In genomic region chr3:16885948-16886683, GRCh38 we compare ENCODE assay signal across 8 cellular contexts. TPM values are rescaled to one million over a fixed set of nuclear protein-coding genes. Genes with fewer than 3 reads are reported as not detected.
DNase-seq lines count a peak whose midpoint lies in the region; ATAC-seq, FAIRE-seq and TF ChIP-seq lines count a peak whose summit lies in the region.

No MANE protein-coding gene starts in this region.

- peak overlapping the region; percentile 94 to 97 for H3K4me3 Mint-ChIP-seq in CD14-positive monocyte

- no peaks in the 10 kb centered on the region for H3K9me3 ChIP-seq in Karpas-422 (ENCODE audit: low read length)
- H3K9me3 ChIP-seq in mucosa of rectum (ENCODE audit: control insufficient read depth in 2 of 2, low read length in 2 of 2), result no peaks in the 10 kb centered on the region

- H3K27me3 ChIP-seq in Karpas-422 (ENCODE audit: low read length), result no peaks in the 10 kb centered on the region
- no peaks in the 10 kb centered on the region for H3K27me3 ChIP-seq in bronchial epithelial cell (ENCODE audit: control insufficient read depth, insufficient read depth, low read length)
- no peaks in the 10 kb centered on the region for H3K27me3 ChIP-seq in mucosa of rectum (ENCODE audit: control insufficient read depth in 2 of 2, insufficient read depth in 2 of 2, low read length in 2 of 2)
- no peaks in the 10 kb centered on the region for H3K27me3 ChIP-seq in foreskin keratinocyte

- H3K36me3 Mint-ChIP-seq in CD14-positive monocyte, result no peaks in the 10 kb centered on the region

- peak overlapping the region; percentile 91 for H3K4me3 ChIP-seq in Karpas-422 (ENCODE audit: low read length)
- H3K4me3 ChIP-seq in bronchial epithelial cell (ENCODE audit: low read depth, low read length), result peak overlapping the region; percentile 67
- H3K4me3 ChIP-seq in mucosa of rectum (ENCODE audit: low read length in 2 of 2), result peak overlapping the region; percentile 86 to 90

- intact Hi-C loops in CD14-positive monocyte (cut with micrococcal nuclease), result loop anchor here in 1 of 2 donors (5.0 kb wide), 1 partner anchor 44 kb away; no protein-coding TSS in a partner anchor

- H3K27me3 Mint-ChIP-seq in CD14-positive monocyte (ENCODE audit: low read depth in 3 of 3), result no peaks in the 10 kb centered on the region

- H2AFZ ChIP-seq in Karpas-422 (ENCODE audit: low read length), result peak overlapping the region; percentile 96; the same call in 1 of the 2 replicates

- peak overlapping the region; percentile 98 for H3K4me2 ChIP-seq in Karpas-422 (ENCODE audit: low read depth, low read length, poor library complexity, severe bottlenecking)

- H3K79me2 ChIP-seq in Karpas-422 (ENCODE audit: low read length), result no peaks in the 10 kb centered on the region

- H3K9me2 ChIP-seq in Karpas-422 (replicated peaks; ENCODE audit: insufficient read depth, low read length), result no peaks in the 10 kb centered on the region

- TF ChIP-seq CTCF in CD14-positive monocyte (IDR thresholded peaks at IDR 0.05) (no peak), bronchial epithelial cell (IDR thresholded peaks at IDR 0.05; ENCODE audit: insufficient read depth, low read length, severe bottlenecking) (no peak), foreskin keratinocyte (conservative IDR thresholded peaks at IDR 0.05) (no peak)

- H3K27ac ChIP-seq in Karpas-422 (ENCODE audit: low read length) (no peak overlapping the region), mucosa of rectum (ENCODE audit: low read depth in 2 of 2, low read length in 2 of 2) (peak overlapping the region; percentile 83 to 84), foreskin keratinocyte (no peak overlapping the region)

- ATAC-seq in GM18870 (IDR thresholded peaks at IDR 0.05; ENCODE audit: unreplicated experiment) (no peak), foreskin keratinocyte (no peak)

- H3K9me3 Mint-ChIP-seq in CD14-positive monocyte, result no peaks in the 10 kb centered on the region

- peak overlapping the region; percentile 89 to 96 (median 95) for H3K27ac Mint-ChIP-seq in CD14-positive monocyte

- FAIRE-seq in bronchial epithelial cell (lab: Jason Lieb, UNC), result no peak

- H3K4me1 Mint-ChIP-seq in CD14-positive monocyte, result peaks cover 72% of the 10 kb centered on the region

- peaks cover 4% of the 10 kb centered on the region; the same call in 1 of the 2 replicates for H4K20me1 ChIP-seq in Karpas-422 (ENCODE audit: insufficient read depth, low read depth, low read length)

- peaks cover 25% of the 10 kb centered on the region for H3K4me1 ChIP-seq in Karpas-422 (ENCODE audit: low read length)
- peaks cover 8 to 19% of the 10 kb centered on the region in 2 donors for H3K4me1 ChIP-seq in mucosa of rectum (ENCODE audit: control insufficient read depth in 2 of 2, insufficient read depth in 2 of 2, low read length in 2 of 2)
- no peaks in the 10 kb centered on the region for H3K4me1 ChIP-seq in foreskin keratinocyte

- H3K9ac ChIP-seq in Karpas-422 (ENCODE audit: low read length) (peak overlapping the region; percentile 76; the same call in 1 of the 2 replicates), mucosa of rectum (ENCODE audit: low read depth in 1 of 2, low read length in 2 of 2) (peak overlapping the region; percentile 81 to 82)

- DNase-seq in CD14-positive monocyte (ENCODE audit: low spot score) (no peak), Karpas-422 (no peak), bronchial epithelial cell (ENCODE audit: low read depth) (peak; percentile 10), amniotic stem cell (lab: John Stamatoyannopoulos, UW) (no peak), foreskin keratinocyte (no peak)
- no peak for DNase-seq in NK-92 treated with Interleukin-12 subunit alpha and Interleukin-12 subunit beta, amount 100 ng/mL, for 24 hours (lab: John Stamatoyannopoulos, UW)

- H3K36me3 ChIP-seq in Karpas-422 (ENCODE audit: insufficient read depth, low read length) (no peaks in the 10 kb centered on the region), bronchial epithelial cell (ENCODE audit: control insufficient read depth, insufficient read depth, low read length) (no peaks in the 10 kb centered on the region), mucosa of rectum (ENCODE audit: control insufficient read depth in 2 of 2, insufficient read depth in 2 of 2, low read length in 2 of 2) (no peaks in the 10 kb centered on the region)

RNA-seq across cellular contexts. Expression of gene PLCL2, which starts 1.4 kb away (rescaled TPM):
- polyA plus RNA-seq in CD14-positive monocyte (10 to 100 TPM; 26.8 to 32.5 TPM), foreskin keratinocyte (0.60 and 0.61 TPM in 2 replicates)
- 2.5 and 3.8 TPM in 2 replicates for total RNA-seq in Karpas-422 (2014; rRNA removed; shearing (Covaris generic); ENCODE audit: low replicate concordance)
- total RNA-seq in bronchial epithelial cell (1.4 and 1.6 TPM in 2 replicates), foreskin keratinocyte (1.7 TPM in 2 replicates)

Comparison
In these comparisons a context has a peak if more than half of its experiments do, and no peak if none do; other contexts are left out.
1. H3K27ac ChIP-seq: peak in mucosa of rectum (2 of 2); none in Karpas-422 (single experiment) and foreskin keratinocyte (single experiment).
2. Peak in every context shown above with its lines, with median percentiles within 50 percentile points of each other: H3K4me3 ChIP-seq.